ENCODE assay signal across 16 cellular contexts in genomic region chr15:22939051-22939450, GRCh38. TPM values are rescaled to one million over a fixed set of nuclear protein-coding genes. Genes with fewer than 3 reads are reported as not detected.
A peak's percentile ranks its signal among the peaks of the same experiment; 100 is the strongest.
DNase-seq lines count a peak whose midpoint lies in the region; ATAC-seq and TF ChIP-seq lines count a peak whose summit lies in the region.
"Had no signal": no experiment of that assay in that cellular context is flagged by ENCODE, and none has a peak within 500 bp of the region (broad histone marks: within the 10 kb centered on the region; RNA-seq: fewer than 3 reads in every experiment).

No MANE protein-coding gene starts in this region.

- H3K9me3 ChIP-seq in right cardiac atrium (ENCODE audit: control insufficient read depth, low read length), result no peaks in the 10 kb centered on the region
- H3K9me3 ChIP-seq in prostate gland, result no peaks in the 10 kb centered on the region
- H3K9me3 ChIP-seq in PC-3 (ENCODE audit: low read length), result no peaks in the 10 kb centered on the region
- H3K9me3 ChIP-seq: BLaER1 treated with 17β-estradiol and CSF1 and Interleukin-3, amounts not matched to agents 10 nM and 100 nM; Peyer's patch had no signal

- POLR2A ChIA-PET in PC-3 (lab: Charles Lee; ENCODE audit: unreplicated experiment), result no interaction called here

- H3F3A ChIP-seq in PC-3 (ENCODE audit: low read length, unreplicated experiment), result no peaks in the 10 kb centered on the region

- H3K36me3 ChIP-seq in prostate gland (peaks cover 5 to 8% of the 10 kb centered on the region in 2 donors), PC-3 (ENCODE audit: low read depth, low read length) (peaks cover 26% of the 10 kb centered on the region; the same call in 1 of the 2 replicates)

- no peaks in the 10 kb centered on the region for H3K9me2 ChIP-seq in PC-3 (replicated peaks; ENCODE audit: low read length)

- TF ChIP-seq POLR2A in prostate gland (IDR thresholded peaks at IDR 0.05), result no peak

- ATAC-seq in HG02885 (IDR thresholded peaks at IDR 0.05; ENCODE audit: poor library complexity, unreplicated experiment) (peak; percentile 40), right cardiac atrium (peak; percentile 34 to 70), PC-3 (no peak)
- ATAC-seq: CD8-positive, alpha-beta T cell had no signal

- DNase-seq in dorsolateral prefrontal cortex, result peak in 4 of 10 donors; percentile 46 to 73 (median 60)
- DNase-seq in right cardiac atrium, result peak in 1 of 3 donors; percentile 81
- peak; percentile 69 for DNase-seq in prostate gland (ENCODE audit: low spot score)
- no peak for DNase-seq in germinal center (ENCODE audit: low spot score)
- no peak for DNase-seq in NCI-H1436 (lab: John Stamatoyannopoulos, UW)
- DNase-seq in COLO829 (ENCODE audit: low spot score), result no peak
- DNase-seq in PC-3, result no peak
- DNase-seq: CD8-positive, alpha-beta T cell; DMS79; NCI-H2081; NCI-H446 treated with DMSO at 0.1 percent for 48 hours; NCI-H69 had no signal

- H3K4me2 ChIP-seq in PC-3 (ENCODE audit: low read length), result no peak overlapping the region
- H3K4me2 ChIP-seq: BLaER1 treated with 17β-estradiol and CSF1 and Interleukin-3, amounts not matched to agents 10 nM and 100 nM; KMS-11 had no signal

- H3K27me3 ChIP-seq in dorsolateral prefrontal cortex (no peaks in the 10 kb centered on the region), right cardiac atrium (ENCODE audit: control insufficient read depth, insufficient read depth) (no peaks in the 10 kb centered on the region), prostate gland (replicated peaks; ENCODE audit: insufficient read depth) (no peaks in the 10 kb centered on the region), PC-3 (ENCODE audit: low read length) (no peaks in the 10 kb centered on the region)
- H3K27me3 ChIP-seq: BLaER1 treated with 17β-estradiol and CSF1 and Interleukin-3, amounts not matched to agents 10 nM and 100 nM; Peyer's patch had no signal

- 61% methylated on average over 13 of the region's 13 CpGs for WGBS in right cardiac atrium
- 51% methylated on average over 13 of the region's 13 CpGs for WGBS in prostate gland

- H3K27ac ChIP-seq in dorsolateral prefrontal cortex, result peak overlapping the region in 35 of 59 donors; percentile 4 to 80 (median 43)
- H3K27ac ChIP-seq in right cardiac atrium (ENCODE audit: low read length), result no peak overlapping the region
- no peak overlapping the region for H3K27ac ChIP-seq in prostate gland
- no peak overlapping the region for H3K27ac ChIP-seq in PC-3 (ENCODE audit: low read length)
- H3K27ac ChIP-seq: BLaER1 treated with 17β-estradiol and CSF1 and Interleukin-3, amounts not matched to agents 10 nM and 100 nM; KMS-11; Peyer's patch had no signal

- no peaks in the 10 kb centered on the region for H3K4me1 ChIP-seq in right cardiac atrium (ENCODE audit: control insufficient read depth, insufficient read depth, low read length)
- H3K4me1 ChIP-seq in prostate gland (replicated peaks), result no peaks in the 10 kb centered on the region
- H3K4me1 ChIP-seq in PC-3 (ENCODE audit: insufficient read depth, low read length), result no peaks in the 10 kb centered on the region
- H3K4me1 ChIP-seq: Peyer's patch had no signal

- BruUV-seq in PC-3 (replicated peaks; lab: Mats Ljungman, UMichigan), result no TSS peak

- no peaks in the 10 kb centered on the region for H3K79me2 ChIP-seq in PC-3 (ENCODE audit: low read length)

- H2AFZ ChIP-seq in PC-3 (ENCODE audit: low read length), result no peak overlapping the region

- intact Hi-C loops in dorsolateral prefrontal cortex (cut with DNase I) (no loop called here), right cardiac atrium (cut with DNase I) (loop anchor here in 1 of 4 donors (10.0 kb wide), 1 partner anchor 56 kb away; no protein-coding TSS in a partner anchor), prostate gland (cut with DNase I) (no loop called here), PC-3 (cut with micrococcal nuclease) (no loop called here)

- H3K9ac ChIP-seq in PC-3 (ENCODE audit: low read length), result no peak overlapping the region
- H3K9ac ChIP-seq: BLaER1 treated with 17β-estradiol and CSF1 and Interleukin-3, amounts not matched to agents 10 nM and 100 nM; KMS-11 had no signal

- no peaks in the 10 kb centered on the region for H4K20me1 ChIP-seq in PC-3 (ENCODE audit: low read length)

- H3K4me3 ChIP-seq in dorsolateral prefrontal cortex (no peak overlapping the region), right cardiac atrium (ENCODE audit: low read length) (no peak overlapping the region), prostate gland (no peak overlapping the region), PC-3 (ENCODE audit: low read length) (no peak overlapping the region)
- H3K4me3 ChIP-seq: BLaER1 treated with 17β-estradiol and CSF1 and Interleukin-3, amounts not matched to agents 10 nM and 100 nM; Peyer's patch had no signal

- TF ChIP-seq CTCF in dorsolateral prefrontal cortex (IDR thresholded peaks at IDR 0.05 in 54 of 56, conservative IDR thresholded peaks at IDR 0.05 in 2 of 56; ENCODE audit: low read depth in 1 of 56, partially characterized antibody in 56 of 56) (no peak), prostate gland (IDR thresholded peaks at IDR 0.05) (no peak), PC-3 (conservative IDR thresholded peaks at IDR 0.05; ENCODE audit: low read depth, low read length) (no peak)

- CTCF ChIA-PET in PC-3 (lab: Charles Lee), result no interaction called here

RNA-seq across cellular contexts. Expression of gene CYFIP1, which starts 41.1 kb away (rescaled TPM):
- total RNA-seq in dorsolateral prefrontal cortex (100 to 1,000 TPM in 18 of 120 experiments, 10 to 100 TPM in 102; 46.3 to 138 (median 84.8) TPM), right cardiac atrium (10 to 100 TPM; 30.3 to 42.5 (median 36.3) TPM), prostate gland (100 to 1,000 TPM in 1 of 2 donors, 10 to 100 TPM in 1; 97.1 to 121 TPM), PC-3 (2014; rRNA removed) (80.3 and 85.4 TPM in 2 replicates)
- polyA plus RNA-seq in right cardiac atrium, result 12.2 TPM

Comparison
In these comparisons a context has a peak if more than half of its experiments do, and no peak if none do; other contexts are left out.
1. H3K27ac ChIP-seq: peak in dorsolateral prefrontal cortex (35 of 59); none in right cardiac atrium (single experiment), prostate gland (0 of 2) and PC-3 (single experiment).